In genomic region chr1:18256318-18257235, GRCh38 we compare ENCODE assay signal across 8 cellular contexts.
DNase-seq lines count a peak whose midpoint lies in the region; ATAC-seq, FAIRE-seq and TF ChIP-seq lines count a peak whose summit lies in the region.
"Had no signal": no experiment of that assay in that cellular context is flagged by ENCODE, and none has a peak within 500 bp of the region (broad histone marks: within the 10 kb centered on the region; RNA-seq: fewer than 3 reads in every experiment).

No MANE protein-coding gene starts in this region.

- no peak overlapping the region for H3K4me3 Mint-ChIP-seq in mesothelial cell of epicardium

- H3K27ac Mint-ChIP-seq in mesothelial cell of epicardium, result no peak overlapping the region

- no peak for TF ChIP-seq CTCF in mesothelial cell of epicardium (IDR thresholded peaks at IDR 0.05; ENCODE audit: unreplicated experiment)

- no peaks in the 10 kb centered on the region for H3K36me3 Mint-ChIP-seq in mesothelial cell of epicardium

- DNase-seq in GM19239 (ENCODE audit: insufficient read length, low spot score), result peak; percentile 22
- peak; percentile 88 for DNase-seq in NCI-H1105 treated with DMSO at 0.1 percent for 48 hours (lab: John Stamatoyannopoulos, UW)
- DNase-seq in astrocyte of the hippocampus (ENCODE audit: low read depth, low spot score), result peak; percentile 78
- peak; percentile 72 to 86 for DNase-seq in mesothelial cell of epicardium (ENCODE audit: low spot score in 2 of 2, unreplicated experiment in 2 of 2)
- no peak for DNase-seq in KG1 (lab: John Stamatoyannopoulos, UW)

- ATAC-seq in GM18909 (IDR thresholded peaks at IDR 0.05; ENCODE audit: poor library complexity, unreplicated experiment) (no peak), GM21526 (IDR thresholded peaks at IDR 0.05; ENCODE audit: low FRiP score, unreplicated experiment) (no peak)

- H3K27me3 Mint-ChIP-seq in mesothelial cell of epicardium (ENCODE audit: low read depth), result peaks cover 35% of the 10 kb centered on the region

- H3K9me3 Mint-ChIP-seq in mesothelial cell of epicardium, result peaks cover under 1% of the 10 kb centered on the region

- FAIRE-seq in GM19239 (lab: Jason Lieb, UNC), result no peak
- FAIRE-seq: astrocyte had no signal

- H3K4me1 Mint-ChIP-seq in mesothelial cell of epicardium, result no peaks in the 10 kb centered on the region
